In the genomic region with DNA sequence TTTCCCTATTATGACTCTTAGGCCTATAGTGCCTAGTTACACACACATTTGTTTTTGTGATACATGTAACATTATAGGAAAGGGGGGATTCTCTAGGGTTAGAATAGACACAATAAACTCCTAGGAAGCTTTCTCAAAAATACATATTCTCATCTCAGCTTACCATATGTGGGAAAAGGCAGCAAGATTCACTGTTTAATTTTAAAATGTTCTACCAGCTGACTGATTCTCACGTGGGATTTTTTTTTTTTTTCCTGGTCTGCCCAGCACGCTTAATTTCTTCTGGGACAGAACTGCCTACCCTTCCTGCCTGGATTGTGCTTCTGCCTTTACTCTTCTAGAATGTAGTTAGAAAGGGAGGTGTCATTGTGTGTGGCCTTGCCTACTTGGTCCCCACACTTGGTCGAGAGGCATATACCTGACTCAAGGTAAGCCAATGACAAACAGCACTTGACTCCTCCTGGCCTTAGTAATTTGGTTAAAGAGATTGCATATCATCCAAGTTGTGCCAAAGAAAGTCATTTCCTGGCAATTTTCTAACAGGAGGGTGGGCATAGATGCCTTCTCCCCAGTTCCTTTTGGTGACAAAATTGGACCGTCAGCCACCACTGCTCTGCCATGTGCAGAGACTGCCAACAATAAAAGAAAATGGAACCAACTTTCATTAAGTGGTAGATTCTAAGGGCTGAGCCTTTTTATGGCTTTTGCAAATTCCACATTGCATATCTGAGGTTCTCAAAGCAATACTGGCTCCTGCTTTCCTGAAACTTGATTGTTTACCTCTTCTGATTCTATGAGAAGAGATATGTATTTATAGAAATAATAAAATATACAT, we compare ENCODE assay signal across 1 cellular context.
TF ChIP-seq lines count a peak whose summit lies in the region.

No MANE protein-coding gene starts in this region.

TF ChIP-seq in GM12878, 131 proteins besides CTCF, POLR2A, EP300 and RAD21:
- TF ChIP-seq, protein P1, sequence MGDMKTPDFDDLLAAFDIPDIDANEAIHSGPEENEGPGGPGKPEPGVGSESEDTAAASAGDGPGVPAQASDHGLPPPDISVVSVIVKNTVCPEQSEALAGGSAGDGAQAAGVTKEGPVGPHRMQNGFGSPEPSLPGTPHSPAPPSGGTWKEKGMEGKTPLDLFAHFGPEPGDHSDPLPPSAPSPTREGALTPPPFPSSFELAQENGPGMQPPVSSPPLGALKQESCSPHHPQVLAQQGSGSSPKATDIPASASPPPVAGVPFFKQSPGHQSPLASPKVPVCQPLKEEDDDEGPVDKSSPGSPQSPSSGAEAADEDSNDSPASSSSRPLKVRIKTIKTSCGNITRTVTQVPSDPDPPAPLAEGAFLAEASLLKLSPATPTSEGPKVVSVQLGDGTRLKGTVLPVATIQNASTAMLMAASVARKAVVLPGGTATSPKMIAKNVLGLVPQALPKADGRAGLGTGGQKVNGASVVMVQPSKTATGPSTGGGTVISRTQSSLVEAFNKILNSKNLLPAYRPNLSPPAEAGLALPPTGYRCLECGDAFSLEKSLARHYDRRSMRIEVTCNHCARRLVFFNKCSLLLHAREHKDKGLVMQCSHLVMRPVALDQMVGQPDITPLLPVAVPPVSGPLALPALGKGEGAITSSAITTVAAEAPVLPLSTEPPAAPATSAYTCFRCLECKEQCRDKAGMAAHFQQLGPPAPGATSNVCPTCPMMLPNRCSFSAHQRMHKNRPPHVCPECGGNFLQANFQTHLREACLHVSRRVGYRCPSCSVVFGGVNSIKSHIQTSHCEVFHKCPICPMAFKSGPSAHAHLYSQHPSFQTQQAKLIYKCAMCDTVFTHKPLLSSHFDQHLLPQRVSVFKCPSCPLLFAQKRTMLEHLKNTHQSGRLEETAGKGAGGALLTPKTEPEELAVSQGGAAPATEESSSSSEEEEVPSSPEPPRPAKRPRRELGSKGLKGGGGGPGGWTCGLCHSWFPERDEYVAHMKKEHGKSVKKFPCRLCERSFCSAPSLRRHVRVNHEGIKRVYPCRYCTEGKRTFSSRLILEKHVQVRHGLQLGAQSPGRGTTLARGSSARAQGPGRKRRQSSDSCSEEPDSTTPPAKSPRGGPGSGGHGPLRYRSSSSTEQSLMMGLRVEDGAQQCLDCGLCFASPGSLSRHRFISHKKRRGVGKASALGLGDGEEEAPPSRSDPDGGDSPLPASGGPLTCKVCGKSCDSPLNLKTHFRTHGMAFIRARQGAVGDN (IDR thresholded peaks at IDR 0.05) = 0 out of 2 replicates have a peak, but pooled peaks have one; percentile 15
- TF ChIP-seq ZNF207 (IDR thresholded peaks at IDR 0.05; ENCODE audit: borderline replicate concordance) (no peak), POLR2AphosphoS5 (IDR thresholded peaks at IDR 0.05; ENCODE audit: low read length) (peak; percentile 39; the same call in 1 of the 2 replicates)
